In genomic region chr7:26187380-26188290, GRCh38 we compare ENCODE assay signal across 7 cellular contexts. TPM values are rescaled to one million over a fixed set of nuclear protein-coding genes. Genes with fewer than 3 reads are reported as not detected.
DNase-seq lines count a peak whose midpoint lies in the region; ATAC-seq and TF ChIP-seq lines count a peak whose summit lies in the region.

No MANE protein-coding gene starts in this region.

- no peak for TF ChIP-seq CTCF in WTC11 (IDR thresholded peaks at IDR 0.05)
- TF ChIP-seq CTCF in chondrocyte (IDR thresholded peaks at IDR 0.05): no peak

- DNase-seq in Daoy (ENCODE audit: low read depth) (peak; percentile 61), WTC11 (ENCODE audit: low spot score) (no peak), chondrocyte (ENCODE audit: low spot score) (no peak), retina (no peak), NCI-H526 treated with DMSO at 0.1 percent for 48 hours (lab: John Stamatoyannopoulos, UW) (no peak)
- peak in 1 of 10 donors; percentile 17 for DNase-seq in naive thymus-derived CD8-positive, alpha-beta T cell

- peak; percentile 36 for ATAC-seq in WTC11
- peak; percentile 19 to 20 for ATAC-seq in naive thymus-derived CD8-positive, alpha-beta T cell

- peak overlapping the region in 2 of 4 donors; percentile 24 to 48 for H3K4me3 Mint-ChIP-seq in IgD-negative memory B cell
- H3K4me3 Mint-ChIP-seq in WTC11: no peak overlapping the region
- H3K4me3 Mint-ChIP-seq in naive thymus-derived CD8-positive, alpha-beta T cell: peak overlapping the region in 2 of 10 donors; percentile 30 to 65
- H3K4me3 Mint-ChIP-seq in chondrocyte (ENCODE audit: unreplicated experiment): no peak overlapping the region

- POLR2A ChIA-PET in WTC11 (lab: Charles Lee): interaction anchor here (0.5 to 3.2 kb wide), 12 partner anchors 11 to 294 kb away, joined by 3 to 35 read pairs (median 4); partner anchors contain the start of genes CBX3, HNRNPA2B1 and NFE2L3
- POLR2A ChIA-PET in naive thymus-derived CD8-positive, alpha-beta T cell (lab: Charles Lee): interaction anchor here (1.0 to 6.0 kb wide), 5 partner anchors 11 to 97 kb away, joined by 4 to 79 read pairs (median 7); partner anchors contain the start of genes CBX3, HNRNPA2B1 and NFE2L3

- H3K27ac Mint-ChIP-seq in IgD-negative memory B cell (peak overlapping the region; percentile 18 to 76 (median 47)), WTC11 (peak overlapping the region; percentile 97), chondrocyte (ENCODE audit: unreplicated experiment) (no peak overlapping the region)
- H3K27ac Mint-ChIP-seq in naive thymus-derived CD8-positive, alpha-beta T cell: peak overlapping the region; percentile 20 to 90 (median 68)

- H3K36me3 Mint-ChIP-seq in IgD-negative memory B cell: peaks cover 2% of the 10 kb centered on the region
- H3K36me3 Mint-ChIP-seq in WTC11: peaks cover 57% of the 10 kb centered on the region
- H3K36me3 Mint-ChIP-seq in naive thymus-derived CD8-positive, alpha-beta T cell: peaks cover 18 to 59% (median 19%) of the 10 kb centered on the region in 3 donors
- peaks cover 48% of the 10 kb centered on the region for H3K36me3 Mint-ChIP-seq in chondrocyte (ENCODE audit: low read depth)

- H3K27me3 Mint-ChIP-seq in IgD-negative memory B cell (no peaks in the 10 kb centered on the region), WTC11 (ENCODE audit: low read depth) (no peaks in the 10 kb centered on the region), chondrocyte (ENCODE audit: low read depth) (no peaks in the 10 kb centered on the region)
- no peaks in the 10 kb centered on the region for H3K27me3 Mint-ChIP-seq in naive thymus-derived CD8-positive, alpha-beta T cell

- CTCF ChIA-PET in WTC11 (lab: Charles Lee): interaction anchor here (0.7 to 2.3 kb wide), 9 partner anchors 11 to 295 kb away, joined by 3 to 13 read pairs (median 4); partner anchors contain the start of gene NFE2L3

- H3K4me1 Mint-ChIP-seq in IgD-negative memory B cell (peaks cover 41 to 67% (median 57%) of the 10 kb centered on the region in 3 donors), WTC11 (peaks cover 56% of the 10 kb centered on the region), chondrocyte (ENCODE audit: low read depth) (peaks cover 41% of the 10 kb centered on the region)
- peaks cover 32 to 90% (median 82%) of the 10 kb centered on the region in 4 donors for H3K4me1 Mint-ChIP-seq in naive thymus-derived CD8-positive, alpha-beta T cell

- H3K9me3 Mint-ChIP-seq in IgD-negative memory B cell: no peaks in the 10 kb centered on the region
- no peaks in the 10 kb centered on the region for H3K9me3 Mint-ChIP-seq in WTC11
- H3K9me3 Mint-ChIP-seq in naive thymus-derived CD8-positive, alpha-beta T cell: peaks cover 0 to 2% (median 0%) of the 10 kb centered on the region in 9 donors
- no peaks in the 10 kb centered on the region for H3K9me3 Mint-ChIP-seq in chondrocyte (ENCODE audit: low read depth)

TF ChIP-seq in WTC11, 78 proteins besides CTCF, POLR2A, EP300 and RAD21 (continues in another document):
- peak; percentile 60; the same call in 1 of the 2 replicates for TF ChIP-seq JAZF1 (CRISPR knock-in tag; IDR thresholded peaks at IDR 0.05)
- TF ChIP-seq PRRX2 (CRISPR knock-in tag; IDR thresholded peaks at IDR 0.05): peak; percentile 94
- TF ChIP-seq NFATC4 (CRISPR knock-in tag; IDR thresholded peaks at IDR 0.05): peak; percentile 96
- peak; percentile 56; the same call in 1 of the 2 replicates for TF ChIP-seq OVOL2 (CRISPR knock-in tag; IDR thresholded peaks at IDR 0.05; ENCODE audit: borderline replicate concordance)
- peak; percentile 94 for TF ChIP-seq ZNF416 (CRISPR knock-in tag; IDR thresholded peaks at IDR 0.05)
- TF ChIP-seq RORB (CRISPR knock-in tag; IDR thresholded peaks at IDR 0.05): no peak
- 0 out of 2 replicates have a peak, but pooled peaks have one; percentile 7 for TF ChIP-seq ATF3 (CRISPR knock-in tag; conservative IDR thresholded peaks at IDR 0.05)
- TF ChIP-seq USF2 (CRISPR knock-in tag; IDR thresholded peaks at IDR 0.05): no peak
- peak; percentile 97 for TF ChIP-seq EMX1 (CRISPR knock-in tag; IDR thresholded peaks at IDR 0.05)
- TF ChIP-seq IRF1 (CRISPR knock-in tag; IDR thresholded peaks at IDR 0.05): peak; percentile 57; the same call in 1 of the 2 replicates
- TF ChIP-seq TP53 (CRISPR knock-in tag; IDR thresholded peaks at IDR 0.05): no peak
- TF ChIP-seq GTF2I (CRISPR knock-in tag; conservative IDR thresholded peaks at IDR 0.05): 0 out of 2 replicates have a peak, but pooled peaks have one; percentile 3
- no peak; the same call in 1 of the 2 replicates for TF ChIP-seq FOXJ3 (CRISPR knock-in tag; IDR thresholded peaks at IDR 0.05; ENCODE audit: borderline replicate concordance)
- TF ChIP-seq ETV6 (CRISPR knock-in tag; IDR thresholded peaks at IDR 0.05): 0 out of 2 replicates have a peak, but pooled peaks have one; percentile 7
- TF ChIP-seq AR (CRISPR knock-in tag; IDR thresholded peaks at IDR 0.05): peak; percentile 94
- no peak for TF ChIP-seq HMGXB4 (CRISPR knock-in tag; IDR thresholded peaks at IDR 0.05)

RNA-seq across cellular contexts. Expression of gene HNRNPA2B1, which starts 12.9 kb away (rescaled TPM):
- total RNA-seq in Daoy (2014; rRNA removed; shearing (Covaris generic)): 412 and 512 TPM in 2 replicates
- polyA plus RNA-seq in IgD-negative memory B cell: 708 TPM
- total RNA-seq in WTC11 (2021): 1,081 to 1,101 TPM (median 1,097 TPM) in 3 replicates
- 100 to 1,000 TPM; 504 to 555 TPM for total RNA-seq in naive thymus-derived CD8-positive, alpha-beta T cell
- 100 to 1,000 TPM; 506 to 789 (median 577) TPM for polyA plus RNA-seq in naive thymus-derived CD8-positive, alpha-beta T cell
- 311 to 604 TPM (median 313 TPM) in 3 replicates for total RNA-seq in chondrocyte

RNA-seq across cellular contexts. Expression of gene CBX3, which starts 13.9 kb away (rescaled TPM):
- total RNA-seq in Daoy (2014; rRNA removed; shearing (Covaris generic)): 495 and 643 TPM in 2 replicates
- polyA plus RNA-seq in IgD-negative memory B cell: 68.7 TPM
- total RNA-seq in WTC11 (2021) (204 to 232 TPM (median 213 TPM) in 3 replicates), chondrocyte (98.7 to 132 TPM (median 102 TPM) in 3 replicates)
- total RNA-seq in naive thymus-derived CD8-positive, alpha-beta T cell: 100 to 1,000 TPM; 197 to 205 TPM
- 100 to 1,000 TPM; 105 to 114 (median 113) TPM for polyA plus RNA-seq in naive thymus-derived CD8-positive, alpha-beta T cell

RNA-seq across cellular contexts. Expression of gene NFE2L3, which starts 35.6 kb away (rescaled TPM):
- 273 and 296 TPM in 2 replicates for total RNA-seq in Daoy (2014; rRNA removed; shearing (Covaris generic))
- polyA plus RNA-seq in IgD-negative memory B cell: 4.9 TPM
- total RNA-seq in WTC11 (2021): 66.8 to 68.6 TPM (median 68.5 TPM) in 3 replicates
- total RNA-seq in naive thymus-derived CD8-positive, alpha-beta T cell: 1 to 10 TPM; 2.1 to 3.6 TPM
- 1 to 10 TPM; 1.4 to 4.3 (median 2.9) TPM for polyA plus RNA-seq in naive thymus-derived CD8-positive, alpha-beta T cell
- 0.17 to 0.79 TPM (median 0.52 TPM) in 3 replicates for total RNA-seq in chondrocyte

Comparison
In these comparisons a context has a peak if more than half of its experiments do, and no peak if none do; other contexts are left out.
1. RNA of gene NFE2L3, which starts 35.6 kb away (total RNA-seq): 273 to 296 TPM in Daoy and 66.8 to 68.6 TPM in WTC11; 2.1 to 3.6 TPM in naive thymus-derived CD8-positive, alpha-beta T cell and 0.17 to 0.79 TPM in chondrocyte; every median in the first group is over 10 times any median in the second.